Comparison of ENCODE assay signal across 1 cellular context in the genomic region with DNA sequence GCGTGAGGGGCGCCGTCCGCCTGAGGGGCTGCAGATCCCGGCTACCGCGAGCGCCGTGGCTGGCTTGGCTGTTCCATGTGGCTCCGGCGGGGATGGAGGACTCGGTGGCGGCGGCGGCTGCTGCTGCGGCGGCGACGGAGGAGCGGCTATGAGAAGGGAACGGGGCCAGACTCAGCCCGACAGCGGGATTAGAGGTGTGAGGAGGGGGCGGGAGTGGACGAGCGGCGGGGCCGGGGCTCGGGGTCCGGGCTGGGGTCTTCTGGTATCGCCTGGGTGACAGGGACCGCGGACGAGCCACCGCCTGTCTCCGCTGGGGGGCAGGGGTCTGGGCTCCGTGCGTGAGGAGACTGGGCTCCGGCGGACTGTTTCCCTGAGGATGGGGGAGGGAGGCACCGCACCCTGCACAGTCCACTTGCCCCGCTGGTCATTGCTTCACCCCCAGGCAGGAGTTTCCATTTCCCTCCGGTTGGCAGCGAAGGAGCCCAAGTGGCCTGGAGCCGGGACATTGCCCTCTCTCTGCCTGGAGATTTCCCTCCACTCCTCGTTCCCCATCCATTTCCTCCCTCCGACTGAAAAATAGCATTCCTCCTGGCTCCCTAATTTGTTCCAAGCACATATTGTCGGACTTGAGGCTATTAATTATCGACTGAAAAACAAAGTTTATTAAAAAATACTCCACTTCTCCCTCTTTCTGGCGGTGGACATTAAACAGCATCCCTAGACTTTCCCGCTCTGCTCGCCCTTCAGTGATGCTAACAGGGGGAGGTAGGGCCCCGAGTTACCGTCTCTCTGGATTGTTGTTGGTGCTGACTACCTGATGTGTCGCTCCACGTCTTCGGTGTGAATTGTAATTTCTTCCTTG.
TF ChIP-seq lines count a peak whose summit lies in the region.

No MANE protein-coding gene starts in this region.

TF ChIP-seq in HepG2, 621 proteins besides CTCF, POLR2A, EP300 and RAD21 (continued from another document):
- TF ChIP-seq NR2F6 (IDR thresholded peaks at IDR 0.05) (no peak), NR2F6 (CRISPR knock-in tag; IDR thresholded peaks at IDR 0.05) (peak; percentile 49; the same call in 1 of the 2 replicates), ZNF569 (CRISPR knock-in tag; IDR thresholded peaks at IDR 0.05; ENCODE audit: borderline replicate concordance) (no peak), ZNF331 (CRISPR knock-in tag; IDR thresholded peaks at IDR 0.05) (peak; percentile 42), SPEN (CRISPR knock-in tag; IDR thresholded peaks at IDR 0.05; ENCODE audit: low read depth) (peak; percentile 27; the same call in 1 of the 2 replicates), ZNF570 (CRISPR knock-in tag; IDR thresholded peaks at IDR 0.05; ENCODE audit: borderline replicate concordance) (no peak), KLF6 (CRISPR knock-in tag; IDR thresholded peaks at IDR 0.05) (no peak), ZNF691 (CRISPR knock-in tag; IDR thresholded peaks at IDR 0.05; ENCODE audit: borderline replicate concordance, low read depth) (peak; percentile 81), KLF13 (CRISPR knock-in tag; IDR thresholded peaks at IDR 0.05) (no peak), XRCC5 (optimal IDR thresholded peaks at IDR 0.05; ENCODE audit: low read length) (peak; percentile 32), SAP130 (CRISPR knock-in tag; IDR thresholded peaks at IDR 0.05; ENCODE audit: low read depth) (peak; percentile 53), FOXK1 (CRISPR knock-in tag; IDR thresholded peaks at IDR 0.05; ENCODE audit: borderline replicate concordance, low read depth) (0 out of 2 replicates have a peak, but pooled peaks have one; percentile 9), ZNF768 (CRISPR knock-in tag; IDR thresholded peaks at IDR 0.05) (peak; percentile 71; the same call in 1 of the 2 replicates), ZNF337 (CRISPR knock-in tag; IDR thresholded peaks at IDR 0.05; ENCODE audit: borderline replicate concordance, low read depth) (no peak), ZEB1 (IDR thresholded peaks at IDR 0.05; ENCODE audit: insufficient replicate concordance, low read depth) (peak; percentile 49), ZBTB38 (CRISPR knock-in tag; IDR thresholded peaks at IDR 0.05) (0 out of 2 replicates have a peak, but pooled peaks have one; percentile 73), POLR2AphosphoS5 (IDR thresholded peaks at IDR 0.05; ENCODE audit: low read depth, low read length) (peak; percentile 44), ZNF260 (CRISPR knock-in tag; IDR thresholded peaks at IDR 0.05; ENCODE audit: borderline replicate concordance, low read depth) (no peak), GATAD2A (CRISPR knock-in tag; IDR thresholded peaks at IDR 0.05) (peak; percentile 43), TGIF2 (CRISPR knock-in tag; IDR thresholded peaks at IDR 0.05) (peak; percentile 41; the same call in 1 of the 2 replicates), NFKBIZ (CRISPR knock-in tag; IDR thresholded peaks at IDR 0.05) (0 out of 2 replicates have a peak, but pooled peaks have one; percentile 13), IKZF4 (CRISPR knock-in tag; IDR thresholded peaks at IDR 0.05; ENCODE audit: borderline replicate concordance, low read depth, not compliant biosample characterization) (peak; percentile 9), PHF20 (CRISPR knock-in tag; IDR thresholded peaks at IDR 0.05) (peak; percentile 44), EEA1 (CRISPR knock-in tag; IDR thresholded peaks at IDR 0.05; ENCODE audit: borderline replicate concordance) (peak; percentile 67), EED (CRISPR knock-in tag; IDR thresholded peaks at IDR 0.05) (peak; percentile 38; the same call in 1 of the 2 replicates), NFYC (CRISPR knock-in tag; IDR thresholded peaks at IDR 0.05) (peak; percentile 42; the same call in 1 of the 2 replicates), NFIB (CRISPR knock-in tag; IDR thresholded peaks at IDR 0.05; ENCODE audit: borderline replicate concordance) (no peak), ERF (CRISPR knock-in tag; IDR thresholded peaks at IDR 0.05) (peak; percentile 57; the same call in 1 of the 2 replicates), ZNF672 (CRISPR knock-in tag; IDR thresholded peaks at IDR 0.05) (no peak), KAT7 (CRISPR knock-in tag; IDR thresholded peaks at IDR 0.05; ENCODE audit: borderline replicate concordance) (peak; percentile 93), ZNF563 (CRISPR knock-in tag; IDR thresholded peaks at IDR 0.05) (no peak), ZNF891 (CRISPR knock-in tag; IDR thresholded peaks at IDR 0.05) (no peak), ZNF772 (CRISPR knock-in tag; IDR thresholded peaks at IDR 0.05) (peak; percentile 18; the same call in 1 of the 2 replicates), PBX3 (CRISPR knock-in tag; IDR thresholded peaks at IDR 0.05; ENCODE audit: borderline replicate concordance) (no peak), ARNT (IDR thresholded peaks at IDR 0.05) (no peak), NR3C1 (CRISPR knock-in tag; IDR thresholded peaks at IDR 0.05) (no peak), SALL1 (CRISPR knock-in tag; IDR thresholded peaks at IDR 0.05) (peak; percentile 86), ZNF598 (CRISPR knock-in tag; IDR thresholded peaks at IDR 0.05; ENCODE audit: borderline replicate concordance) (no peak)
- TF ChIP-seq, protein P1, sequence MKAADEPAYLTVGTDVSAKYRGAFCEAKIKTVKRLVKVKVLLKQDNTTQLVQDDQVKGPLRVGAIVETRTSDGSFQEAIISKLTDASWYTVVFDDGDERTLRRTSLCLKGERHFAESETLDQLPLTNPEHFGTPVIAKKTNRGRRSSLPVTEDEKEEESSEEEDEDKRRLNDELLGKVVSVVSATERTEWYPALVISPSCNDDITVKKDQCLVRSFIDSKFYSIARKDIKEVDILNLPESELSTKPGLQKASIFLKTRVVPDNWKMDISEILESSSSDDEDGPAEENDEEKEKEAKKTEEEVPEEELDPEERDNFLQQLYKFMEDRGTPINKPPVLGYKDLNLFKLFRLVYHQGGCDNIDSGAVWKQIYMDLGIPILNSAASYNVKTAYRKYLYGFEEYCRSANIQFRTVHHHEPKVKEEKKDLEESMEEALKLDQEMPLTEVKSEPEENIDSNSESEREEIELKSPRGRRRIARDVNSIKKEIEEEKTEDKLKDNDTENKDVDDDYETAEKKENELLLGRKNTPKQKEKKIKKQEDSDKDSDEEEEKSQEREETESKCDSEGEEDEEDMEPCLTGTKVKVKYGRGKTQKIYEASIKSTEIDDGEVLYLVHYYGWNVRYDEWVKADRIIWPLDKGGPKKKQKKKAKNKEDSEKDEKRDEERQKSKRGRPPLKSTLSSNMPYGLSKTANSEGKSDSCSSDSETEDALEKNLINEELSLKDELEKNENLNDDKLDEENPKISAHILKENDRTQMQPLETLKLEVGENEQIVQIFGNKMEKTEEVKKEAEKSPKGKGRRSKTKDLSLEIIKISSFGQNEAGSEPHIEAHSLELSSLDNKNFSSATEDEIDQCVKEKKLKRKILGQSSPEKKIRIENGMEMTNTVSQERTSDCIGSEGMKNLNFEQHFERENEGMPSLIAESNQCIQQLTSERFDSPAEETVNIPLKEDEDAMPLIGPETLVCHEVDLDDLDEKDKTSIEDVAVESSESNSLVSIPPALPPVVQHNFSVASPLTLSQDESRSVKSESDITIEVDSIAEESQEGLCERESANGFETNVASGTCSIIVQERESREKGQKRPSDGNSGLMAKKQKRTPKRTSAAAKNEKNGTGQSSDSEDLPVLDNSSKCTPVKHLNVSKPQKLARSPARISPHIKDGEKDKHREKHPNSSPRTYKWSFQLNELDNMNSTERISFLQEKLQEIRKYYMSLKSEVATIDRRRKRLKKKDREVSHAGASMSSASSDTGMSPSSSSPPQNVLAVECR (CRISPR knock-in tag; IDR thresholded peaks at IDR 0.05; ENCODE audit: borderline replicate concordance): peak; percentile 56; the same call in 1 of the 2 replicates
